ENCODE assay signal across 24 cellular contexts in the genomic region with DNA sequence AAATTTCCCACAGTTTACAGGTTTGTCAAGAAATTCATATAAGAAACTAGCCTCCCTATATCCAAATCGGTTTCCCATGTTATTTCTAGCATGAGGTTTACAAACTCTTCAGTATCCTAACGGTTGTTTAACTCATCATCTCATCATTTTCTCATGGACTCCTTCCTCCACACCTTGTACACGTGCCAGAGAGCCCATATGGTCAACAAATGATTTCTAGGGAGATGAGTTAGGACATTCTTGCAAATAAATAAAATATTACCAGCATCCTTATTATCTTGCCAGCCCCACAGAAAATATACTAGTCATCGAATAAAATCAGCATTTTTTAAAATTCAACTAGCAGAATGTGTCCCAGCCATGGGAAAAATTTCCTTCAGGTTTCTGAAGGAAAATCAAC.
DNase-seq lines count a peak whose midpoint lies in the region; TF ChIP-seq lines count a peak whose summit lies in the region.
"Had no signal": no experiment of that assay in that cellular context is flagged by ENCODE, and none has a peak within 500 bp of the region (broad histone marks: within the 10 kb centered on the region; RNA-seq: fewer than 3 reads in every experiment).

No MANE protein-coding gene starts in this region.

- peaks cover 20% of the 10 kb centered on the region for H3K36me3 ChIP-seq in OCI-LY7 (ENCODE audit: insufficient read depth, low read length)
- no peaks in the 10 kb centered on the region for H3K36me3 ChIP-seq in thyroid gland
- H3K36me3 ChIP-seq: breast epithelium, pancreas had no signal

- peak; percentile 95 for DNase-seq in AG10803 (ENCODE audit: low read depth)
- peak; percentile 49 for DNase-seq in EL
- DNase-seq in OCI-LY7 (ENCODE audit: low spot score) = no peak
- DNase-seq in fibroblast of villous mesenchyme (ENCODE audit: low read depth) = peak; percentile 22
- DNase-seq in HFFc6 = no peak
- no peak for DNase-seq in NCI-H1092 (lab: John Stamatoyannopoulos, UW)
- no peak for DNase-seq in NCI-H187 treated with DMSO at 0.1 percent for 48 hours (lab: John Stamatoyannopoulos, UW)
- DNase-seq in thyroid gland = no peak
- DNase-seq: activated CD8-positive, alpha-beta T cell treated with anti-CD3 and anti-CD28 coated beads, Interleukin-2, amount 10 ng/mL, durations not matched to agents 7 days and 5 days; activated naive CD4-positive, alpha-beta T cell; activated T-cell treated with anti-CD3 and anti-CD28 coated beads, Interleukin-2, amount 50 U/mL, for 1 hour; amniotic stem cell; foreskin melanocyte; IMR-90; left ventricle myocardium superior; MM.1S; NCI-H69; nephron progenitor cell; pancreas; right cardiac atrium; stimulated activated CD4-positive, alpha-beta T cell treated with anti-CD3 and anti-CD28 coated beads, Interleukin-12 subunit alpha, Interleukin-12 subunit beta, amount 100 ng/mL, for 4 hours had no signal

- intact Hi-C loops in OCI-LY7 (cut with micrococcal nuclease; ENCODE audit: unreplicated experiment) (loop anchor here (5.0 kb wide), 2 partner anchors 198 to 617 kb away; no protein-coding TSS in a partner anchor), thyroid gland (cut with DNase I) (no loop called here)

- peaks cover 4% of the 10 kb centered on the region; the same call in 1 of the 2 replicates for H3K27me3 Mint-ChIP-seq in HFFc6 (ENCODE audit: insufficient read depth)

- H3K79me2 ChIP-seq in OCI-LY7 (ENCODE audit: insufficient read depth, low read depth, low read length) = peaks cover 23% of the 10 kb centered on the region; the same call in 1 of the 2 replicates
- H3K79me2 ChIP-seq: hepatocyte had no signal

- WGBS in thyroid gland, 2 donors = 78 to 82% methylated on average over 4 of the region's 4 CpGs

- TF ChIP-seq CTCF in AG10803 (conservative IDR thresholded peaks at IDR 0.05; ENCODE audit: low read length) = no peak
- no peak for TF ChIP-seq CTCF in OCI-LY7 (conservative IDR thresholded peaks at IDR 0.05; ENCODE audit: low read length)
- no peak for TF ChIP-seq CTCF in fibroblast of villous mesenchyme (IDR thresholded peaks at IDR 0.05; ENCODE audit: insufficient read depth, low read depth, low read length)
- no peak for TF ChIP-seq CTCF in HFFc6 (IDR thresholded peaks at IDR 0.05)
- no peak for TF ChIP-seq CTCF in thyroid gland (IDR thresholded peaks at IDR 0.05)

- peak overlapping the region; percentile 92 for H3K4me2 ChIP-seq in OCI-LY7 (ENCODE audit: low read length)
- H3K4me2 ChIP-seq: hepatocyte had no signal

- no TSS peak for BruUV-seq in OCI-LY7 (replicated peaks; lab: Mats Ljungman, UMichigan)

- H3K4me1 ChIP-seq in OCI-LY7 (ENCODE audit: insufficient read depth, low read length, poor library complexity, severe bottlenecking) (peaks cover 98% of the 10 kb centered on the region), thyroid gland (no peaks in the 10 kb centered on the region)
- H3K4me1 ChIP-seq: breast epithelium, pancreas had no signal

- TF ChIP-seq POLR2A in thyroid gland (IDR thresholded peaks at IDR 0.05) = no peak

- no peaks in the 10 kb centered on the region for H3K27me3 ChIP-seq in thyroid gland
- H3K27me3 ChIP-seq: breast epithelium, hepatocyte, pancreas had no signal

- no peak overlapping the region for H3K27ac Mint-ChIP-seq in HFFc6
- H3K27ac Mint-ChIP-seq: activated CD8-positive, alpha-beta T cell treated with anti-CD3 and anti-CD28 coated beads, Interleukin-2, amount 10 ng/mL, durations not matched to agents 7 days and 5 days; nephron progenitor cell; type B pancreatic cell had no signal

- no peaks in the 10 kb centered on the region for H4K20me1 ChIP-seq in OCI-LY7 (ENCODE audit: insufficient read depth, low read length)

- H3K27ac ChIP-seq in OCI-LY7 (ENCODE audit: low read depth, low read length, poor library complexity, severe bottlenecking) = peak overlapping the region; percentile 94
- H3K27ac ChIP-seq in thyroid gland = no peak overlapping the region
- H3K27ac ChIP-seq: hepatocyte, pancreas had no signal

- H3K36me3 Mint-ChIP-seq in HFFc6 (ENCODE audit: low read depth) = no peaks in the 10 kb centered on the region

- H3K4me3 ChIP-seq in AG10803 (ENCODE audit: low read length) (no peak overlapping the region), OCI-LY7 (ENCODE audit: low read depth, low read length, poor library complexity, severe bottlenecking) (no peak overlapping the region), fibroblast of villous mesenchyme (ENCODE audit: low read depth, low read length) (no peak overlapping the region), thyroid gland (replicated peaks in 1 of 3) (no peak overlapping the region)
- H3K4me3 ChIP-seq: breast epithelium, hepatocyte, pancreas had no signal

- H2AFZ ChIP-seq in OCI-LY7 (ENCODE audit: low read length) = no peak overlapping the region; the same call in 1 of the 2 replicates
- H2AFZ ChIP-seq: hepatocyte had no signal

- H3K9me3 Mint-ChIP-seq in HFFc6 = peaks cover 18% of the 10 kb centered on the region

- POLR2A ChIA-PET in OCI-LY7 (lab: Charles Lee) = interaction anchor here (0.7 to 4.0 kb wide), 16 partner anchors 10 to 531 kb away, joined by 3 to 36 read pairs (median 5); no protein-coding TSS in a partner anchor

- peaks cover 18% of the 10 kb centered on the region; the same call in 1 of the 2 replicates for H3K9me3 ChIP-seq in OCI-LY7 (ENCODE audit: low read length)
- no peaks in the 10 kb centered on the region for H3K9me3 ChIP-seq in thyroid gland
- H3K9me3 ChIP-seq: breast epithelium, pancreas had no signal

- no peaks in the 10 kb centered on the region for H3K9me2 ChIP-seq in OCI-LY7 (ENCODE audit: insufficient read depth, low read length)

- no peaks in the 10 kb centered on the region for H3K4me1 Mint-ChIP-seq in HFFc6 (ENCODE audit: low read depth)

- H3K4me3 Mint-ChIP-seq in HFFc6 = no peak overlapping the region
- H3K4me3 Mint-ChIP-seq: activated CD8-positive, alpha-beta T cell treated with anti-CD3 and anti-CD28 coated beads, Interleukin-2, amount 10 ng/mL, durations not matched to agents 7 days and 5 days; nephron progenitor cell; type B pancreatic cell had no signal

- CTCF ChIA-PET in OCI-LY7 (lab: Charles Lee; ENCODE audit: unreplicated experiment) = no interaction called here

Comparison
In these comparisons a context has a peak if more than half of its experiments do, and no peak if none do; other contexts are left out.
1. DNase-seq: peak in AG10803 (single experiment), EL (single experiment) and fibroblast of villous mesenchyme (single experiment); none in OCI-LY7 (single experiment), HFFc6 (single experiment), NCI-H1092 (single experiment), NCI-H187 treated with DMSO at 0.1 percent for 48 hours (single experiment) and thyroid gland (0 of 2).